ENCODE assay signal across 12 cellular contexts in genomic region chr5:115873392-115873791, GRCh38. TPM values are rescaled to one million over a fixed set of nuclear protein-coding genes. Genes with fewer than 3 reads are reported as not detected.
DNase-seq lines count a peak whose midpoint lies in the region; ATAC-seq and TF ChIP-seq lines count a peak whose summit lies in the region.
"Had no signal": no experiment of that assay in that cellular context is flagged by ENCODE, and none has a peak within 500 bp of the region (broad histone marks: within the 10 kb centered on the region; RNA-seq: fewer than 3 reads in every experiment).

No MANE protein-coding gene starts in this region.

- peak; percentile 46 for ATAC-seq in left colon
- ATAC-seq in GM19452 (IDR thresholded peaks at IDR 0.05; ENCODE audit: unreplicated experiment) = no peak

- peaks cover 27% of the 10 kb centered on the region for H3K36me3 ChIP-seq in adipocyte (ENCODE audit: control insufficient read depth, insufficient read depth, low read length, severe bottlenecking)
- H3K36me3 ChIP-seq: prostate gland had no signal

- intact Hi-C loops in left colon (cut with DNase I, micrococcal nuclease) = no loop called here
- intact Hi-C loops in posterior cingulate gyrus (cut with DNase I) = no loop called here

- H3K4me1 ChIP-seq in adipocyte (ENCODE audit: control insufficient read depth, insufficient read depth, low read length) = peaks cover 9% of the 10 kb centered on the region
- H3K4me1 ChIP-seq: prostate gland, suprapubic skin had no signal

- H3K4me3 ChIP-seq in adipocyte (ENCODE audit: low read length) = no peak overlapping the region
- H3K4me3 ChIP-seq: prostate gland, suprapubic skin had no signal

- H3K9ac ChIP-seq in adipocyte (ENCODE audit: low read length) = no peak overlapping the region

- no peak for TF ChIP-seq CTCF in RWPE1 (conservative IDR thresholded peaks at IDR 0.05; ENCODE audit: low read depth)

- DNase-seq in DMS53 (lab: John Stamatoyannopoulos, UW) = peak; percentile 86
- peak; percentile 26 for DNase-seq in LoVo (ENCODE audit: low spot score)
- DNase-seq in adipocyte (ENCODE audit: low read depth) = peak; percentile 50
- no peak for DNase-seq in left colon
- DNase-seq in posterior cingulate gyrus = no peak
- no peak for DNase-seq in RWPE1 (ENCODE audit: low spot score)
- DNase-seq in putamen (ENCODE audit: low spot score) = no peak
- DNase-seq: CD4-positive, alpha-beta memory T cell; RPMI8226 had no signal

- no peaks in the 10 kb centered on the region for H3K9me3 ChIP-seq in adipocyte (ENCODE audit: control insufficient read depth, low read length)
- H3K9me3 ChIP-seq: prostate gland, suprapubic skin had no signal

- CTCF ChIA-PET in RWPE1 (lab: Yijun Ruan, JAX) = interaction anchor here (0.8 kb wide), 1 partner anchor 43 kb away, joined by 3 read pairs; no protein-coding TSS in a partner anchor

- no peaks in the 10 kb centered on the region for H3K27me3 ChIP-seq in adipocyte (replicated peaks; ENCODE audit: control insufficient read depth, insufficient read depth, low read length)
- H3K27me3 ChIP-seq: suprapubic skin had no signal

- POLR2A ChIA-PET in RWPE1 (lab: Yijun Ruan, JAX; ENCODE audit: low non-redundant PET) = no interaction called here

- H3K27ac ChIP-seq in RWPE1 = no peak overlapping the region
- H3K27ac ChIP-seq: prostate gland, suprapubic skin had no signal

RNA-seq across cellular contexts. Expression of gene AP3S1, which starts 31.7 kb away (rescaled TPM):
- 10 to 100 TPM; 73.4 to 90.4 TPM for total RNA-seq in left colon

RNA-seq across cellular contexts. Expression of gene ATG12, which starts 32.0 kb away (rescaled TPM):
- total RNA-seq in left colon = 10 to 100 TPM; 31.2 to 32.8 TPM

RNA-seq across cellular contexts. Expression of gene CDO1, which starts 56.9 kb away (rescaled TPM):
- total RNA-seq in left colon = under 1 TPM; 0.55 to 0.95 TPM

Comparison
In these comparisons a context has a peak if more than half of its experiments do, and no peak if none do; other contexts are left out.
1. DNase-seq: peak in DMS53 (single experiment), LoVo (single experiment) and adipocyte (single experiment); none in left colon (0 of 2), posterior cingulate gyrus (0 of 10), RWPE1 (single experiment) and putamen (single experiment).